Comparison of ENCODE assay signal across 34 cellular contexts in genomic region chrX:43510194-43510593, GRCh38.
DNase-seq lines count a peak whose midpoint lies in the region; ATAC-seq, FAIRE-seq and TF ChIP-seq lines count a peak whose summit lies in the region.
"Had no signal": no experiment of that assay in that cellular context is flagged by ENCODE, and none has a peak within 500 bp of the region (broad histone marks: within the 10 kb centered on the region; RNA-seq: fewer than 3 reads in every experiment).

No MANE protein-coding gene starts in this region.

- H3K9ac ChIP-seq in astrocyte (ENCODE audit: low read length): no peak overlapping the region
- H3K9ac ChIP-seq: BLaER1; BLaER1 treated with 17β-estradiol and CSF1 and Interleukin-3, amounts not matched to agents 10 nM and 100 nM had no signal

- H3K27ac Mint-ChIP-seq in astrocyte (ENCODE audit: unreplicated experiment) (no peak overlapping the region), CD14-positive monocyte (no peak overlapping the region)
- H3K27ac Mint-ChIP-seq: B cell; CD4-positive, alpha-beta memory T cell; CD4-positive, alpha-beta T cell; CD4-positive, CD25-positive, alpha-beta regulatory T cell; CD8-positive, alpha-beta memory T cell; CD8-positive, alpha-beta T cell had no signal

- no peak overlapping the region for H3K4me2 ChIP-seq in astrocyte (ENCODE audit: low read length)
- H3K4me2 ChIP-seq: A549; BLaER1; BLaER1 treated with 17β-estradiol and CSF1 and Interleukin-3, amounts not matched to agents 10 nM and 100 nM had no signal

- H3K36me3 ChIP-seq in astrocyte (ENCODE audit: insufficient read depth, low read length) (no peaks in the 10 kb centered on the region), left lung (no peaks in the 10 kb centered on the region), thyroid gland (no peaks in the 10 kb centered on the region)
- H3K36me3 ChIP-seq: BE2C; BLaER1; BLaER1 treated with 17β-estradiol and CSF1 and Interleukin-3, amounts not matched to agents 10 nM and 100 nM had no signal

- H3K27ac ChIP-seq in astrocyte (ENCODE audit: low read depth, low read length) (no peak overlapping the region), left lung (no peak overlapping the region), thyroid gland (no peak overlapping the region)
- H3K27ac ChIP-seq: 22Rv1; A549; BLaER1; BLaER1 treated with 17β-estradiol and CSF1 and Interleukin-3, amounts not matched to agents 10 nM and 100 nM; C4-2B had no signal

- peaks cover 4% of the 10 kb centered on the region for H3K27me3 Mint-ChIP-seq in astrocyte (ENCODE audit: low read depth, unreplicated experiment)
- peaks cover 0 to 4% (median 3%) of the 10 kb centered on the region in 3 donors for H3K27me3 Mint-ChIP-seq in CD14-positive monocyte (ENCODE audit: low read depth in 3 of 3)
- H3K27me3 Mint-ChIP-seq: B cell; CD4-positive, alpha-beta T cell; CD4-positive, CD25-positive, alpha-beta regulatory T cell had no signal

- TF ChIP-seq CTCF in astrocyte (IDR thresholded peaks at IDR 0.05; ENCODE audit: insufficient read depth, low read depth, low read length) (no peak), left lung (IDR thresholded peaks at IDR 0.05) (no peak), thyroid gland (IDR thresholded peaks at IDR 0.05) (no peak), GM10266 (IDR thresholded peaks at IDR 0.05; ENCODE audit: control insufficient read depth, insufficient read depth, low read depth, missing control alignments) (no peak), CD14-positive monocyte (IDR thresholded peaks at IDR 0.05) (no peak)

- H3K36me3 Mint-ChIP-seq in astrocyte (ENCODE audit: low read depth, unreplicated experiment) (no peaks in the 10 kb centered on the region), CD14-positive monocyte (no peaks in the 10 kb centered on the region)
- H3K36me3 Mint-ChIP-seq: CD4-positive, alpha-beta memory T cell; CD4-positive, CD25-positive, alpha-beta regulatory T cell; CD8-positive, alpha-beta memory T cell; CD8-positive, alpha-beta T cell had no signal

- H3K4me1 ChIP-seq in astrocyte (ENCODE audit: insufficient read depth, low read length) (no peaks in the 10 kb centered on the region), left lung (no peaks in the 10 kb centered on the region), thyroid gland (no peaks in the 10 kb centered on the region)
- H3K4me1 ChIP-seq: A549, BE2C, BLaER1 had no signal

- H3K79me2 ChIP-seq in astrocyte (ENCODE audit: insufficient read depth, low read length): no peaks in the 10 kb centered on the region

- H4K20me1 ChIP-seq in astrocyte (ENCODE audit: insufficient read depth, low read length): no peaks in the 10 kb centered on the region
- H4K20me1 ChIP-seq: BLaER1 treated with 17β-estradiol and CSF1 and Interleukin-3, amounts not matched to agents 10 nM and 100 nM had no signal

- H2AFZ ChIP-seq in astrocyte (ENCODE audit: low read depth, low read length): no peak overlapping the region

- FAIRE-seq in astrocyte (lab: Jason Lieb, UNC): peak; percentile 49
- FAIRE-seq: A204.1, A549, D721Med had no signal

- no peak for DNase-seq in astrocyte (ENCODE audit: low read depth)
- DNase-seq in left lung: no peak
- peak; percentile 63 to 65 for DNase-seq in thyroid gland
- DNase-seq in GM10266 (ENCODE audit: extremely low spot score): no peak
- no peak for DNase-seq in CD14-positive monocyte (ENCODE audit: low spot score)
- DNase-seq: 8988T; ACHN; AML-193; BE2C; C1 segment of cervical spinal cord; Caco-2; Calu3; CD4-positive, alpha-beta memory T cell; CD4-positive, alpha-beta T cell; CD4-positive, CD25-positive, alpha-beta regulatory T cell; CD8-positive, alpha-beta memory T cell; CD8-positive, alpha-beta T cell; COR-L47; DMS 273 treated with DMSO at 0.1 percent for 48 hours; DMS153; DMS53; DMS79; DMS79 treated with DMSO at 0.1 percent for 48 hours; DND-41; EL had no signal

- peaks cover 3% of the 10 kb centered on the region for H3K4me1 Mint-ChIP-seq in astrocyte (ENCODE audit: low read depth, unreplicated experiment)
- H3K4me1 Mint-ChIP-seq in CD14-positive monocyte: no peaks in the 10 kb centered on the region
- H3K4me1 Mint-ChIP-seq: CD4-positive, alpha-beta memory T cell; CD8-positive, alpha-beta memory T cell had no signal

- H3K9me3 ChIP-seq in astrocyte (ENCODE audit: insufficient read depth, low read depth, low read length) (no peaks in the 10 kb centered on the region), left lung (no peaks in the 10 kb centered on the region), thyroid gland (no peaks in the 10 kb centered on the region)
- H3K9me3 ChIP-seq: A549, BE2C, BLaER1, Caco-2 had no signal

- peak; percentile 52 for ATAC-seq in left lung
- ATAC-seq in GM18861 (IDR thresholded peaks at IDR 0.05; ENCODE audit: unreplicated experiment): no peak
- ATAC-seq: A549; CD8-positive, alpha-beta T cell had no signal

- no peak for TF ChIP-seq POLR2A in thyroid gland (IDR thresholded peaks at IDR 0.05)

- intact Hi-C loops in left lung (cut with DNase I) (no loop called here), thyroid gland (cut with DNase I) (no loop called here), CD14-positive monocyte (cut with micrococcal nuclease) (no loop called here)

- H3K9me3 Mint-ChIP-seq in astrocyte (ENCODE audit: unreplicated experiment) (no peaks in the 10 kb centered on the region), CD14-positive monocyte (peaks cover 0 to 1% (median 0%) of the 10 kb centered on the region in 7 donors)
- H3K9me3 Mint-ChIP-seq: CD4-positive, alpha-beta memory T cell; CD4-positive, alpha-beta T cell; CD8-positive, alpha-beta memory T cell; CD8-positive, alpha-beta T cell had no signal

- H3K4me3 ChIP-seq in astrocyte (ENCODE audit: insufficient read depth, low read depth, low read length) (no peak overlapping the region), left lung (no peak overlapping the region), thyroid gland (replicated peaks in 1 of 3) (no peak overlapping the region)
- H3K4me3 ChIP-seq: A549; BLaER1; BLaER1 treated with 17β-estradiol and CSF1 and Interleukin-3, amounts not matched to agents 10 nM and 100 nM had no signal

- no peak overlapping the region for H3K4me3 Mint-ChIP-seq in astrocyte (ENCODE audit: unreplicated experiment)
- H3K4me3 Mint-ChIP-seq in CD14-positive monocyte: no peak overlapping the region
- H3K4me3 Mint-ChIP-seq: B cell; CD4-positive, alpha-beta memory T cell; CD4-positive, alpha-beta T cell; CD4-positive, CD25-positive, alpha-beta regulatory T cell; CD8-positive, alpha-beta memory T cell; CD8-positive, alpha-beta T cell had no signal

- H3K27me3 ChIP-seq in astrocyte (ENCODE audit: insufficient read depth, low read length): no peaks in the 10 kb centered on the region
- no peaks in the 10 kb centered on the region for H3K27me3 ChIP-seq in left lung
- H3K27me3 ChIP-seq in thyroid gland: no peaks in the 10 kb centered on the region
- H3K27me3 ChIP-seq: BE2C had no signal

- WGBS in thyroid gland, 2 donors: 50 to 53% methylated on average over 1 of the region's 1 CpG

Comparison
In these comparisons a context has a peak if more than half of its experiments do, and no peak if none do; other contexts are left out.
1. DNase-seq: peak in thyroid gland (2 of 2); none in astrocyte (single experiment), left lung (0 of 2), GM10266 (single experiment) and CD14-positive monocyte (single experiment).